8 cellular contexts compared by ENCODE assay signal in genomic region chr15:52227456-52227855, GRCh38. TPM values are rescaled to one million over a fixed set of nuclear protein-coding genes. Genes with fewer than 3 reads are reported as not detected.
DNase-seq lines count a peak whose midpoint lies in the region; ATAC-seq and TF ChIP-seq lines count a peak whose summit lies in the region.

No MANE protein-coding gene starts in this region.

- H3K9me3 Mint-ChIP-seq in activated T-cell treated with anti-CD3 and anti-CD28 coated beads, Interleukin-2, amount 50 U/mL, for 72 hours, result no peaks in the 10 kb centered on the region

- H3K4me1 ChIP-seq in Peyer's patch (peaks cover 0 to 5% (median 0%) of the 10 kb centered on the region in 4 donors), transverse colon (peaks cover 0 to 10% (median 4%) of the 10 kb centered on the region in 4 donors)

- no peaks in the 10 kb centered on the region for H3K27me3 Mint-ChIP-seq in activated T-cell treated with anti-CD3 and anti-CD28 coated beads, Interleukin-2, amount 50 U/mL, for 72 hours (ENCODE audit: low read depth)

- TF ChIP-seq CTCF in Peyer's patch (IDR thresholded peaks at IDR 0.05) (peak; percentile 48 to 82 (median 80)), fibroblast of villous mesenchyme (IDR thresholded peaks at IDR 0.05; ENCODE audit: insufficient read depth, low read depth, low read length) (peak; percentile 88), omental fat pad (IDR thresholded peaks at IDR 0.05) (no peak), transverse colon (IDR thresholded peaks at IDR 0.05) (peak; percentile 73 to 79 (median 76))

- H3K9me3 ChIP-seq in Peyer's patch (no peaks in the 10 kb centered on the region), transverse colon (no peaks in the 10 kb centered on the region)

- no peak overlapping the region for H3K4me3 ChIP-seq in Jurkat, Clone E6-1 (ENCODE audit: low read length)
- H3K4me3 ChIP-seq in Peyer's patch, result no peak overlapping the region
- no peak overlapping the region for H3K4me3 ChIP-seq in fibroblast of villous mesenchyme (ENCODE audit: low read depth, low read length)
- no peak overlapping the region for H3K4me3 ChIP-seq in transverse colon

- TF ChIP-seq POLR2A in Peyer's patch (IDR thresholded peaks at IDR 0.05), result no peak
- no peak for TF ChIP-seq POLR2A in transverse colon (IDR thresholded peaks at IDR 0.05)

- H3K36me3 Mint-ChIP-seq in activated T-cell treated with anti-CD3 and anti-CD28 coated beads, Interleukin-2, amount 50 U/mL, for 72 hours (ENCODE audit: insufficient read depth in 2 of 2), result no peaks in the 10 kb centered on the region

- no peak for TF ChIP-seq EP300 in transverse colon (IDR thresholded peaks at IDR 0.05; ENCODE audit: low read depth)

- DNase-seq in GF-D8 (lab: John Stamatoyannopoulos, UW) (peak; percentile 36), Peyer's patch (peak in 2 of 3 donors; percentile 81 to 93), fibroblast of villous mesenchyme (ENCODE audit: low read depth) (peak; percentile 83), omental fat pad (ENCODE audit: low spot score) (no peak), transverse colon (peak; percentile 77)
- DNase-seq in Jurkat, Clone E6-1 (ENCODE audit: low read depth, low spot score), result peak; percentile 88
- DNase-seq in activated T-cell treated with anti-CD3 and anti-CD28 coated beads, Interleukin-2, amount 50 U/mL, for 72 hours, result peak; percentile 69 to 71

- 46 to 82% methylated on average over 2 to 5 of the region's 5 CpGs for WGBS in transverse colon (ENCODE audit: low coverage in 1 of 2), 2 donors

- no peak overlapping the region for H3K4me3 Mint-ChIP-seq in activated T-cell treated with anti-CD3 and anti-CD28 coated beads, Interleukin-2, amount 50 U/mL, for 72 hours

- ATAC-seq in GM21786 (IDR thresholded peaks at IDR 0.05; ENCODE audit: unreplicated experiment), result peak; percentile 52
- ATAC-seq in activated T-cell treated with anti-CD3 and anti-CD28 coated beads, Interleukin-2, amount 50 U/mL, for 72 hours (replicated peaks in 1 of 2), result peak; percentile 85 to 89
- peak; percentile 80 for ATAC-seq in omental fat pad (ENCODE audit: low FRiP score)

- H3K27ac ChIP-seq in Peyer's patch, result peak overlapping the region in 2 of 4 donors; percentile 1 to 68
- H3K27ac ChIP-seq in transverse colon, result no peak overlapping the region

- intact Hi-C loops in transverse colon (cut with DNase I; ENCODE audit: low total_unique reads), result no loop called here

- H3K27me3 ChIP-seq in Peyer's patch (no peaks in the 10 kb centered on the region), transverse colon (no peaks in the 10 kb centered on the region)

- in situ Hi-C loops in transverse colon (cut with MboI; ENCODE audit: low pct_ligation_motif_present in 1 of 4, low pct_unique_long_range_greater_than_20kb in 1 of 4, low sequenced_read_pairs in 3 of 4), result no loop called here

- no peak overlapping the region for H3K27ac Mint-ChIP-seq in activated T-cell treated with anti-CD3 and anti-CD28 coated beads, Interleukin-2, amount 50 U/mL, for 72 hours

- H3K36me3 ChIP-seq in Peyer's patch (peaks cover 0 to 10% (median 0%) of the 10 kb centered on the region in 3 donors), transverse colon (no peaks in the 10 kb centered on the region)

- peaks cover 32% of the 10 kb centered on the region for H3K4me1 Mint-ChIP-seq in activated T-cell treated with anti-CD3 and anti-CD28 coated beads, Interleukin-2, amount 50 U/mL, for 72 hours (ENCODE audit: low read depth)

RNA-seq across cellular contexts. Expression of gene GNB5, which starts 36.3 kb away (rescaled TPM):
- 45.7 TPM for polyA plus RNA-seq in Jurkat, Clone E6-1 (2012; ENCODE audit: insufficient read depth, insufficient read length)
- total RNA-seq in Peyer's patch (100 to 1,000 TPM in 1 of 4 donors, 1 to 10 TPM in 3; 6.1 to 120 (median 7.6) TPM), fibroblast of villous mesenchyme (56.0 and 58.3 TPM in 2 replicates), omental fat pad (10 to 100 TPM; 17.2 to 27.1 (median 19.3) TPM), transverse colon (10 to 100 TPM in 2 of 4 donors, 1 to 10 TPM in 1, under 1 TPM in 1; 0.60 to 12.7 (median 7.8) TPM)
- total RNA-seq in activated T-cell treated with anti-CD3 and anti-CD28 coated beads, Interleukin-2, amount 50 U/mL, for 72 hours, result 10 to 100 TPM; 26.8 to 38.8 TPM

Comparison
In these comparisons a context has a peak if more than half of its experiments do, and no peak if none do; other contexts are left out.
1. CTCF ChIP-seq: peak in Peyer's patch (6 of 6), fibroblast of villous mesenchyme (single experiment) and transverse colon (5 of 5); none in omental fat pad (0 of 3).
2. Peak in every context shown above with its lines, with median percentiles within 50 percentile points of each other: ATAC-seq.